In the genomic region with DNA sequence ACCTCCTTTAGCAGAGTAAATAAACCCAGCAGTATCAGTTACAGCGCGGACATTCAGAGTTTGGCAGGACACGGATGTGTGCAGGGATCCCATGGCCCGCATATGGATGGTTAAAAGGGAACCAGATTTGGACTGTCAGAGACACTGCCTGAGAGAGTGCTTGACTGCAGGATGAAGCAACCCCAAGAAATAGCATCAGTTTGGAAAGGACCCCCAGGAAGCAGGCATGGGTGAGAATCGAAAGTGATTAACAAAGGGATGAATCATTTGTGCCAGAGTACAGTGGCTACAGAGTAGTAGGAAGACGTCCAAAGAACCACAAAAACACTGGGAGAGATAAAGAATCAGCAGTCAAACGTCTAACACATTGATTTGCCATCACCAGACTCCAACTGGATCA, we compare ENCODE assay signal across 14 cellular contexts. TPM values are rescaled to one million over a fixed set of nuclear protein-coding genes. Genes with fewer than 3 reads are reported as not detected.
A peak's percentile ranks its signal among the peaks of the same experiment; 100 is the strongest.
DNase-seq lines count a peak whose midpoint lies in the region; ATAC-seq, FAIRE-seq and TF ChIP-seq lines count a peak whose summit lies in the region.
"Had no signal": no experiment of that assay in that cellular context is flagged by ENCODE, and none has a peak within 500 bp of the region (broad histone marks: within the 10 kb centered on the region; RNA-seq: fewer than 3 reads in every experiment).

No MANE protein-coding gene starts in this region.

- no peak for DNase-seq in H54 (ENCODE audit: insufficient read length, low spot score)
- peak; percentile 49 for DNase-seq in astrocyte (ENCODE audit: low read depth)
- DNase-seq in left ventricle myocardium superior: no peak
- no peak for DNase-seq in sigmoid colon
- DNase-seq in HEK293T (ENCODE audit: extremely low spot score): no peak
- DNase-seq in COLO668 (lab: John Stamatoyannopoulos, UW; ENCODE audit: unreplicated experiment): no peak
- no peak for DNase-seq in cortex of kidney (lab: John Stamatoyannopoulos, UW)
- DNase-seq: activated CD8-positive, alpha-beta memory T cell treated with anti-CD3 and anti-CD28 coated beads, Interleukin-2, amount 50 U/mL, for 48 hours; anterior cingulate cortex; stimulated activated CD4-positive, alpha-beta T cell treated with anti-CD3 and anti-CD28 coated beads, Interleukin-12 subunit alpha, Interleukin-12 subunit beta, amount 100 ng/mL, for 4 hours had no signal

- TF ChIP-seq CTCF in astrocyte (IDR thresholded peaks at IDR 0.05; ENCODE audit: insufficient read depth, low read depth, low read length) (no peak), sigmoid colon (IDR thresholded peaks at IDR 0.05) (no peak)

- no peak for TF ChIP-seq POLR2A in H54 (IDR thresholded peaks at IDR 0.05; ENCODE audit: low read depth, low read length)
- no peak for TF ChIP-seq POLR2A in sigmoid colon (IDR thresholded peaks at IDR 0.05)

- H3K4me3 ChIP-seq in astrocyte (ENCODE audit: insufficient read depth, low read depth, low read length) (no peak overlapping the region), sigmoid colon (peak overlapping the region in 3 of 4 donors; percentile 5 to 27 (median 13))

- WGBS in sigmoid colon, 2 donors: 67 to 72% methylated on average over 7 of the region's 7 CpGs

- H3K27ac ChIP-seq in astrocyte (ENCODE audit: low read depth, low read length) (no peak overlapping the region), sigmoid colon (peak overlapping the region in 1 of 4 donors; percentile 19)
- H3K27ac ChIP-seq: C4-2B had no signal

- H3K9ac ChIP-seq in astrocyte (ENCODE audit: low read length): no peak overlapping the region

- no peak for TF ChIP-seq EP300 in sigmoid colon (IDR thresholded peaks at IDR 0.05)

- CTCF ChIA-PET in HEK293T (lab: Yijun Ruan, JAX): no interaction called here

- peak overlapping the region; percentile 9 for H2AFZ ChIP-seq in astrocyte (ENCODE audit: low read depth, low read length)

- no peaks in the 10 kb centered on the region for H3K9me3 Mint-ChIP-seq in astrocyte (ENCODE audit: unreplicated experiment)
- H3K9me3 Mint-ChIP-seq: natural killer cell treated with Interleukin-12 subunit alpha and Interleukin-12 subunit beta and Interleukin-15 and Interleukin-18, amount 100 ng/mL, for 72 hours; T-helper 2 cell treated with Interferon-gamma antibody and Interleukin-4, amounts not matched to agents 5 μg/mL and 100 μg/mL, for 36 hours had no signal

- H3K9me3 ChIP-seq in astrocyte (ENCODE audit: insufficient read depth, low read depth, low read length) (no peaks in the 10 kb centered on the region), sigmoid colon (no peaks in the 10 kb centered on the region)

- H3K27ac Mint-ChIP-seq in astrocyte (ENCODE audit: unreplicated experiment): no peak overlapping the region
- H3K27ac Mint-ChIP-seq: natural killer cell treated with Interleukin-12 subunit alpha and Interleukin-12 subunit beta and Interleukin-15 and Interleukin-18, amount 100 ng/mL, for 72 hours; T-helper 2 cell treated with Interferon-gamma antibody and Interleukin-4, amounts not matched to agents 5 μg/mL and 100 μg/mL, for 36 hours had no signal

- H3K27me3 Mint-ChIP-seq in astrocyte (ENCODE audit: low read depth, unreplicated experiment): no peaks in the 10 kb centered on the region

- H3K4me3 Mint-ChIP-seq in astrocyte (ENCODE audit: unreplicated experiment): no peak overlapping the region
- H3K4me3 Mint-ChIP-seq: natural killer cell treated with Interleukin-12 subunit alpha and Interleukin-12 subunit beta and Interleukin-15 and Interleukin-18, amount 100 ng/mL, for 72 hours; T-helper 2 cell treated with Interferon-gamma antibody and Interleukin-4, amounts not matched to agents 5 μg/mL and 100 μg/mL, for 36 hours had no signal

- no peaks in the 10 kb centered on the region for H4K20me1 ChIP-seq in astrocyte (ENCODE audit: insufficient read depth, low read length)

- POLR2A ChIA-PET in HEK293T (lab: Yijun Ruan, JAX): no interaction called here

- H3K4me1 ChIP-seq in astrocyte (ENCODE audit: insufficient read depth, low read length) (peaks cover 4% of the 10 kb centered on the region), sigmoid colon (no peaks in the 10 kb centered on the region)

- no peaks in the 10 kb centered on the region for H3K79me2 ChIP-seq in astrocyte (ENCODE audit: insufficient read depth, low read length)

- peak overlapping the region; percentile 23 for H3K4me2 ChIP-seq in astrocyte (ENCODE audit: low read length)

- intact Hi-C loops in left ventricle myocardium superior (cut with micrococcal nuclease) (no loop called here), sigmoid colon (cut with DNase I) (no loop called here)

- H3K27me3 ChIP-seq in astrocyte (ENCODE audit: insufficient read depth, low read length): no peaks in the 10 kb centered on the region
- H3K27me3 ChIP-seq in sigmoid colon: no peaks in the 10 kb centered on the region

- H3K4me1 Mint-ChIP-seq in astrocyte (ENCODE audit: low read depth, unreplicated experiment): peaks cover 2% of the 10 kb centered on the region

- FAIRE-seq in H54 (lab: Jason Lieb, UNC) (peak; percentile 79), astrocyte (lab: Jason Lieb, UNC) (no peak)

- ATAC-seq in left ventricle myocardium superior: peak; percentile 51
- ATAC-seq in GM21447 (IDR thresholded peaks at IDR 0.05; ENCODE audit: unreplicated experiment): no peak
- ATAC-seq: natural killer cell treated with Interleukin-12 subunit alpha and Interleukin-12 subunit beta and Interleukin-15 and Interleukin-18, amount 100 ng/mL, for 72 hours had no signal

- no peaks in the 10 kb centered on the region for H3K36me3 Mint-ChIP-seq in astrocyte (ENCODE audit: low read depth, unreplicated experiment)
- H3K36me3 Mint-ChIP-seq: natural killer cell treated with Interleukin-12 subunit alpha and Interleukin-12 subunit beta and Interleukin-15 and Interleukin-18, amount 100 ng/mL, for 72 hours had no signal

- no peaks in the 10 kb centered on the region for H3K36me3 ChIP-seq in astrocyte (ENCODE audit: insufficient read depth, low read length)
- no peaks in the 10 kb centered on the region for H3K36me3 ChIP-seq in sigmoid colon

TF ChIP-seq in HEK293T, 16 proteins besides CTCF, POLR2A, EP300 and RAD21:
- TF ChIP-seq BHLHE40 (IDR thresholded peaks at IDR 0.05; ENCODE audit: borderline replicate concordance) (no peak), LEF1 (IDR thresholded peaks at IDR 0.05; ENCODE audit: borderline replicate concordance) (no peak), ELF4 (IDR thresholded peaks at IDR 0.05) (no peak), NFRKB (IDR thresholded peaks at IDR 0.05) (no peak), FOXM1 (IDR thresholded peaks at IDR 0.05; ENCODE audit: borderline replicate concordance) (no peak), SUZ12 (IDR thresholded peaks at IDR 0.05) (no peak), HDGF (IDR thresholded peaks at IDR 0.05; ENCODE audit: borderline replicate concordance) (no peak), TARDBP (IDR thresholded peaks at IDR 0.05) (no peak), SP1 (IDR thresholded peaks at IDR 0.05) (no peak), FOXA1 (IDR thresholded peaks at IDR 0.05) (no peak), FOXK2 (IDR thresholded peaks at IDR 0.05) (no peak), CTBP1 (IDR thresholded peaks at IDR 0.05; ENCODE audit: borderline replicate concordance) (no peak), ZNF384 (IDR thresholded peaks at IDR 0.05) (no peak), ARNT (IDR thresholded peaks at IDR 0.05) (no peak), L3MBTL2 (conservative IDR thresholded peaks at IDR 0.05) (no peak)
- TF ChIP-seq, protein P1, sequence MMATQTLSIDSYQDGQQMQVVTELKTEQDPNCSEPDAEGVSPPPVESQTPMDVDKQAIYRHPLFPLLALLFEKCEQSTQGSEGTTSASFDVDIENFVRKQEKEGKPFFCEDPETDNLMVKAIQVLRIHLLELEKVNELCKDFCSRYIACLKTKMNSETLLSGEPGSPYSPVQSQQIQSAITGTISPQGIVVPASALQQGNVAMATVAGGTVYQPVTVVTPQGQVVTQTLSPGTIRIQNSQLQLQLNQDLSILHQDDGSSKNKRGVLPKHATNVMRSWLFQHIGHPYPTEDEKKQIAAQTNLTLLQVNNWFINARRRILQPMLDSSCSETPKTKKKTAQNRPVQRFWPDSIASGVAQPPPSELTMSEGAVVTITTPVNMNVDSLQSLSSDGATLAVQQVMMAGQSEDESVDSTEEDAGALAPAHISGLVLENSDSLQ (IDR thresholded peaks at IDR 0.05): no peak

RNA-seq across cellular contexts. Expression of a gene that starts 5.5 kb away (rescaled TPM):
- total RNA-seq in astrocyte (0.66 TPM in 1 of 2 replicates, not detected in the other), left ventricle myocardium superior (199 TPM), sigmoid colon (100 to 1,000 TPM; 267 to 799 (median 635) TPM)
- polyA plus RNA-seq in sigmoid colon: 100 to 1,000 TPM in 1 of 3 donors, 10 to 100 TPM in 1, 1 to 10 TPM in 1; 6.2 to 131 (median 18.0) TPM
- total RNA-seq: natural killer cell treated with Interleukin-12 subunit alpha and Interleukin-12 subunit beta and Interleukin-15 and Interleukin-18, amount 100 ng/mL, for 72 hours had no signal

Comparison
In these comparisons a context has a peak if more than half of its experiments do, and no peak if none do; other contexts are left out.
1. RNA of a gene that starts 5.5 kb away (total RNA-seq): 267 to 799 TPM in sigmoid colon and 199 TPM in left ventricle myocardium superior (single experiment); 0.66 TPM in astrocyte; every median in the first group is over 100 times any median in the second.